Comparison of ENCODE assay signal across 8 cellular contexts in the genomic region with DNA sequence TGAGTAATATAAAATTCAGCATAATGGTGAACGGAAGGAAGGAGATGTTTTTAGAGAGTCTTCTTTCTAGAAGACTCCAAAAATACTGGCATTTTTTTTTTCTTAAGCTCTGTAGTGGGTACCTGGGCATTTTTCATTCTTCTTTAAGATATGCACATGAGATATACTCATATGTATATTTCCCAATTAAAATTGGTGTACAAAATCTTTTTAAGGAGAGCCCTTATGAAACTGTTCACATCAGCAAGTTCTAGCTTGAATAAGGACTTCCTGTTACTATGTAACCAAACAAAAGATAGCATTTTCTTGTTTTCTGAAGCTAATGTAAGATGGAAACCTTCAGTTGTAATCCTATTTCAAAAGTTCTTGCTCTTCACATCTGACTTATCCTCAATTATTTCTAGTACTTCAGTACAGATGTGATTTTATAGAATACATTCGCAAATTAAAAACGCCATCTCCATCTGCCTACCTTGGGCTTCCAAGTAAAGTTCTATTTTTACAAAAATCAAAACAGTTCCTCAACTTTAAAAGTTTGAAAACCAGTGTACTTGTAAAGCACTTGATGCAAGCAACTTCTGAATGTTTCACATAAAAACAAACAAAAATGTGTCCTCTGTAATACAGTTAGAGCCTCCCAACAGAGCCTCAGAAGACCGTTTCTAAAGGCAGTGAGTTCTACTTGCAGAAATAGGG. TPM values are rescaled to one million over a fixed set of nuclear protein-coding genes. Genes with fewer than 3 reads are reported as not detected.
DNase-seq lines count a peak whose midpoint lies in the region; ATAC-seq and TF ChIP-seq lines count a peak whose summit lies in the region.

No MANE protein-coding gene starts in this region.

- H3K27me3 ChIP-seq in colonic mucosa = no peaks in the 10 kb centered on the region
- H3K27me3 ChIP-seq in mesenchymal stem cell (ENCODE audit: control insufficient read depth in 1 of 2, insufficient read depth in 1 of 2, low read length in 2 of 2) = no peaks in the 10 kb centered on the region
- H3K27me3 ChIP-seq in vagina = no peaks in the 10 kb centered on the region

- H3K27ac ChIP-seq in OCI-LY7 (ENCODE audit: low read depth, low read length, poor library complexity, severe bottlenecking) (peak overlapping the region; percentile 93), colonic mucosa (peak overlapping the region; percentile 79), mesenchymal stem cell (ENCODE audit: low read length, poor library complexity, severe bottlenecking) (peak overlapping the region; percentile 87), vagina (peak overlapping the region; percentile 96)

- H4K8ac ChIP-seq in mesenchymal stem cell (ENCODE audit: low read length) = no peak overlapping the region

- H3K27ac Mint-ChIP-seq in activated naive CD4-positive, alpha-beta T cell treated with anti-CD3 and anti-CD28 coated beads, Interleukin-2, amount 50 U/mL, for 24 hours = peak overlapping the region; percentile 97

- 5% methylated on average over 3 of the region's 4 CpGs for WGBS in mesenchymal stem cell

- peaks cover 69% of the 10 kb centered on the region for H3K4me1 Mint-ChIP-seq in activated naive CD4-positive, alpha-beta T cell treated with anti-CD3 and anti-CD28 coated beads, Interleukin-2, amount 50 U/mL, for 24 hours

- no peak overlapping the region for H2AK5ac ChIP-seq in mesenchymal stem cell (ENCODE audit: low read length, severe bottlenecking)

- peak overlapping the region in 1 of 2 experiments; percentile 92 for H3K4ac ChIP-seq in mesenchymal stem cell (ENCODE audit: low read depth in 1 of 2, low read length in 2 of 2)

- POLR2A ChIA-PET in OCI-LY7 (lab: Charles Lee) = interaction anchor here (0.6 to 0.7 kb wide), 2 partner anchors 64 to 87 kb away, joined by 3 read pairs; no protein-coding TSS in a partner anchor
- POLR2A ChIA-PET in HEK293T (lab: Yijun Ruan, JAX) = no interaction called here

- TF ChIP-seq POLR2A in vagina (IDR thresholded peaks at IDR 0.05) = no peak

- TF ChIP-seq CTCF in OCI-LY7 (conservative IDR thresholded peaks at IDR 0.05; ENCODE audit: low read length) = no peak
- no peak for TF ChIP-seq CTCF in colonic mucosa (IDR thresholded peaks at IDR 0.05)
- TF ChIP-seq CTCF in vagina (IDR thresholded peaks at IDR 0.05) = no peak

- no peak overlapping the region for H3K14ac ChIP-seq in mesenchymal stem cell (ENCODE audit: low read length in 2 of 2)

- no peak overlapping the region for H4K91ac ChIP-seq in mesenchymal stem cell (ENCODE audit: low read length)

- H3K18ac ChIP-seq in mesenchymal stem cell (ENCODE audit: low read depth in 1 of 2, low read length in 2 of 2) = peak overlapping the region; percentile 34 to 64

- BruUV-seq in OCI-LY7 (replicated peaks; lab: Mats Ljungman, UMichigan) = TSS peak; percentile 80

- CTCF ChIA-PET in OCI-LY7 (lab: Charles Lee; ENCODE audit: unreplicated experiment) = no interaction called here
- CTCF ChIA-PET in HEK293T (lab: Yijun Ruan, JAX) = no interaction called here

- no peak for DNase-seq in activated naive CD4-positive, alpha-beta T cell treated with Interleukin-2 at 50 U/mL for 16 hours
- DNase-seq in OCI-LY7 (ENCODE audit: low spot score) (peak; percentile 41), colonic mucosa (no peak), mesenchymal stem cell (peak; percentile 42), vagina (ENCODE audit: extremely low spot score in 2 of 2) (no peak), HEK293T (ENCODE audit: extremely low spot score) (no peak)

- H3K9me3 ChIP-seq in OCI-LY7 (ENCODE audit: low read length) (no peaks in the 10 kb centered on the region), colonic mucosa (no peaks in the 10 kb centered on the region), mesenchymal stem cell (ENCODE audit: control insufficient read depth, low read length) (no peaks in the 10 kb centered on the region), vagina (no peaks in the 10 kb centered on the region)

- peak overlapping the region; percentile 98 for H3K4me3 Mint-ChIP-seq in activated naive CD4-positive, alpha-beta T cell treated with anti-CD3 and anti-CD28 coated beads, Interleukin-2, amount 50 U/mL, for 24 hours

- H3K9ac ChIP-seq in colonic mucosa (ENCODE audit: low read depth in 2 of 2, low read length in 2 of 2) (peak overlapping the region; percentile 68 to 93), mesenchymal stem cell (ENCODE audit: low read length) (peak overlapping the region; percentile 98)

- ATAC-seq in HG02798 (IDR thresholded peaks at IDR 0.05; ENCODE audit: poor library complexity, unreplicated experiment) = peak; percentile 25

- no peak overlapping the region for H2BK12ac ChIP-seq in mesenchymal stem cell (ENCODE audit: low read length in 2 of 2)

- intact Hi-C loops in OCI-LY7 (cut with micrococcal nuclease; ENCODE audit: unreplicated experiment) (loop anchor here (2.0 to 10.0 kb wide), 3 partner anchors 946 to 1472 kb away; partner anchors contain the start of gene UFL1), colonic mucosa (cut with DNase I) (no loop called here), vagina (cut with DNase I) (no loop called here)

- H3K27me3 Mint-ChIP-seq in activated naive CD4-positive, alpha-beta T cell treated with anti-CD3 and anti-CD28 coated beads, Interleukin-2, amount 50 U/mL, for 24 hours = no peaks in the 10 kb centered on the region

- no peaks in the 10 kb centered on the region for H3K9me2 ChIP-seq in OCI-LY7 (ENCODE audit: insufficient read depth, low read length)

- peak overlapping the region; percentile 70 for H3K4me2 ChIP-seq in OCI-LY7 (ENCODE audit: low read length)
- peak overlapping the region; percentile 41 for H3K4me2 ChIP-seq in mesenchymal stem cell (ENCODE audit: low read length, poor library complexity, severe bottlenecking)

- H3K36me3 Mint-ChIP-seq in activated naive CD4-positive, alpha-beta T cell treated with anti-CD3 and anti-CD28 coated beads, Interleukin-2, amount 50 U/mL, for 24 hours = no peaks in the 10 kb centered on the region

- H3K79me2 ChIP-seq in OCI-LY7 (ENCODE audit: insufficient read depth, low read depth, low read length) = peaks cover 72% of the 10 kb centered on the region

- H3K36me3 ChIP-seq in OCI-LY7 (ENCODE audit: insufficient read depth, low read length) (no peaks in the 10 kb centered on the region), colonic mucosa (no peaks in the 10 kb centered on the region), mesenchymal stem cell (ENCODE audit: control insufficient read depth in 1 of 2, insufficient read depth in 2 of 2, low read depth in 1 of 2, low read length in 2 of 2) (no peaks in the 10 kb centered on the region), vagina (no peaks in the 10 kb centered on the region)

- no peak overlapping the region for H3K23ac ChIP-seq in mesenchymal stem cell (ENCODE audit: low read length in 2 of 2)

- H3K4me3 ChIP-seq in OCI-LY7 (ENCODE audit: low read depth, low read length, poor library complexity, severe bottlenecking) (peak overlapping the region; percentile 84), colonic mucosa (peak overlapping the region; percentile 62), mesenchymal stem cell (ENCODE audit: insufficient read depth in 1 of 2, low read depth in 1 of 2, low read length in 2 of 2) (peak overlapping the region; percentile 70 to 92), vagina (peak overlapping the region; percentile 63 to 69)

- no peak overlapping the region for H2BK5ac ChIP-seq in mesenchymal stem cell (ENCODE audit: low read depth, low read length, poor library complexity, severe bottlenecking)

- H2AFZ ChIP-seq in OCI-LY7 (ENCODE audit: low read length) (peak overlapping the region; percentile 83), mesenchymal stem cell (ENCODE audit: low read depth, low read length) (no peak overlapping the region)

- H3K79me1 ChIP-seq in mesenchymal stem cell (replicated peaks; ENCODE audit: low read length, poor library complexity, severe bottlenecking) = peaks cover 8% of the 10 kb centered on the region

- no peaks in the 10 kb centered on the region for H3K9me3 Mint-ChIP-seq in activated naive CD4-positive, alpha-beta T cell treated with anti-CD3 and anti-CD28 coated beads, Interleukin-2, amount 50 U/mL, for 24 hours

- H3K4me1 ChIP-seq in OCI-LY7 (ENCODE audit: insufficient read depth, low read length, poor library complexity, severe bottlenecking) (peaks cover 31% of the 10 kb centered on the region), colonic mucosa (no peaks in the 10 kb centered on the region), mesenchymal stem cell (ENCODE audit: control insufficient read depth, insufficient read depth, low read depth, low read length) (no peaks in the 10 kb centered on the region), vagina (peaks cover 46% of the 10 kb centered on the region)

- H2BK120ac ChIP-seq in mesenchymal stem cell (ENCODE audit: low read depth, low read length) = no peak overlapping the region

- no peak overlapping the region for H2BK15ac ChIP-seq in mesenchymal stem cell (ENCODE audit: low read depth, poor library complexity, severe bottlenecking)

- peaks cover 6% of the 10 kb centered on the region; the same call in 1 of the 2 replicates for H4K20me1 ChIP-seq in OCI-LY7 (ENCODE audit: insufficient read depth, low read length)

TF ChIP-seq in HEK293T, 16 proteins besides CTCF, POLR2A, EP300 and RAD21:
- TF ChIP-seq TARDBP (IDR thresholded peaks at IDR 0.05) (no peak), SP1 (IDR thresholded peaks at IDR 0.05) (no peak), ZNF384 (IDR thresholded peaks at IDR 0.05) (no peak), BHLHE40 (IDR thresholded peaks at IDR 0.05; ENCODE audit: borderline replicate concordance) (no peak), NFRKB (IDR thresholded peaks at IDR 0.05) (no peak)

RNA-seq across cellular contexts. Expression of gene MANEA, which starts 0.6 kb away (rescaled TPM):
- 7.6 and 9.1 TPM in 2 replicates for total RNA-seq in OCI-LY7 (2014; rRNA removed; shearing (Covaris generic))
- total RNA-seq in OCI-LY7 (2022) = 13.2 and 13.3 TPM in 2 replicates
- 1 to 10 TPM; 4.9 to 7.5 TPM for total RNA-seq in colonic mucosa
- 13.9 TPM for polyA plus RNA-seq in mesenchymal stem cell (2013, experiment 1 of 2)
- 15.9 TPM for polyA plus RNA-seq in mesenchymal stem cell (2013, experiment 2 of 2)
- total RNA-seq in vagina = 5.9 TPM

Comparison
In these comparisons a context has a peak if more than half of its experiments do, and no peak if none do; other contexts are left out.
1. DNase-seq: peak in OCI-LY7 (single experiment) and mesenchymal stem cell (single experiment); none in activated naive CD4-positive, alpha-beta T cell treated with Interleukin-2 at 50 U/mL for 16 hours (single experiment), colonic mucosa (single experiment), vagina (0 of 2) and HEK293T (single experiment).
2. Peak in every context shown above with its lines, with median percentiles within 50 percentile points of each other: H3K27ac ChIP-seq and H3K4me3 ChIP-seq.